8 cellular contexts compared by ENCODE assay signal in genomic region chr16:85611205-85611454, GRCh38. TPM values are rescaled to one million over a fixed set of nuclear protein-coding genes. Genes with fewer than 3 reads are reported as not detected.
DNase-seq lines count a peak whose midpoint lies in the region; ATAC-seq and TF ChIP-seq lines count a peak whose summit lies in the region.

No MANE protein-coding gene starts in this region.

- H3K27me3 ChIP-seq in brain microvascular endothelial cell (replicated peaks) (peaks cover 3% of the 10 kb centered on the region), lung (ENCODE audit: control insufficient read depth, insufficient read depth) (no peaks in the 10 kb centered on the region)

- TF ChIP-seq CTCF in 22Rv1 (IDR thresholded peaks at IDR 0.05) (no peak), brain microvascular endothelial cell (IDR thresholded peaks at IDR 0.05; ENCODE audit: low read depth, low read length, missing control alignments) (no peak), lung (IDR thresholded peaks at IDR 0.05; ENCODE audit: control extremely low read depth, extremely low read depth) (no peak)

- WGBS in lung, 2 donors = 0 to 2% methylated on average over 18 to 21 of the region's 21 CpGs

- DNase-seq in Jurkat, Clone E6-1 (ENCODE audit: low read depth, low spot score) = no peak
- DNase-seq in brain microvascular endothelial cell (no peak), lung (ENCODE audit: low spot score) (no peak), superior temporal gyrus (ENCODE audit: extremely low spot score) (no peak), NCI-H2196 treated with DMSO at 0.1 percent for 48 hours (lab: John Stamatoyannopoulos, UW; ENCODE audit: unreplicated experiment) (no peak)
- no peak for DNase-seq in stimulated activated CD4-positive, alpha-beta T cell treated with anti-CD3 and anti-CD28 coated beads, Interleukin-2, amount 100 ng/mL, for 24 hours

- H3K36me3 ChIP-seq in brain microvascular endothelial cell (replicated peaks) (no peaks in the 10 kb centered on the region), lung (ENCODE audit: control insufficient read depth in 2 of 2, insufficient read depth in 2 of 2, low read length in 2 of 2) (no peaks in the 10 kb centered on the region)

- H3K4me1 ChIP-seq in lung (ENCODE audit: control insufficient read depth in 2 of 2, insufficient read depth in 2 of 2, low read length in 2 of 2) = peaks cover 2 to 36% of the 10 kb centered on the region in 2 donors

- in situ Hi-C loops in brain microvascular endothelial cell (cut with HindIII; ENCODE audit: low pct_ligation_motif_present, low sequenced_read_pairs) = no loop called here

- H3K27ac ChIP-seq in 22Rv1 (peak overlapping the region; percentile 99), brain microvascular endothelial cell (peak overlapping the region; percentile 59), lung (ENCODE audit: low read depth in 1 of 2, low read length in 1 of 2) (peak overlapping the region; percentile 92 to 95)

- no peaks in the 10 kb centered on the region for H3K9me3 ChIP-seq in lung (ENCODE audit: control insufficient read depth in 2 of 2, insufficient read depth in 1 of 2, low read length in 1 of 2)

- H3K4me3 ChIP-seq in Jurkat, Clone E6-1 (ENCODE audit: low read length) = peak overlapping the region; percentile 74
- peak overlapping the region; percentile 37 for H3K4me3 ChIP-seq in brain microvascular endothelial cell (ENCODE audit: low read depth, low read length)
- H3K4me3 ChIP-seq in lung = peak overlapping the region; percentile 41

- ATAC-seq in lung (ENCODE audit: insufficient read depth, low FRiP score) = no peak
- no peak for ATAC-seq in HG03469 (IDR thresholded peaks at IDR 0.05; ENCODE audit: unreplicated experiment)

RNA-seq across cellular contexts. Expression of gene GSE1, which starts 2.0 kb away (rescaled TPM):
- 71.0 TPM for polyA plus RNA-seq in Jurkat, Clone E6-1 (2012; ENCODE audit: insufficient read depth, insufficient read length)
- total RNA-seq in lung = 100 to 1,000 TPM; 115 to 122 TPM
- 10 to 100 TPM; 21.3 to 34.0 TPM for polyA plus RNA-seq in lung
